In genomic region chr16:74776926-74777325, GRCh38 we compare ENCODE assay signal across 36 cellular contexts. TPM values are rescaled to one million over a fixed set of nuclear protein-coding genes. Genes with fewer than 3 reads are reported as not detected.
"Had no signal": no experiment of that assay in that cellular context is flagged by ENCODE, and none has a peak within 500 bp of the region (broad histone marks: within the 10 kb centered on the region; RNA-seq: fewer than 3 reads in every experiment).

No MANE protein-coding gene starts in this region.

- H3K36me3 ChIP-seq: MG63 had no signal

- DNase-seq: Karpas-422, Kasumi-1, MG63, MM.1S, NCI-H1048, NCI-H1092, NCI-H1092 treated with DMSO at 0.1 percent for 48 hours, NCI-H1105, NCI-H1105 treated with DMSO at 0.1 percent for 48 hours, NCI-H1417, NCI-H1417 treated with DMSO at 0.1 percent for 48 hours, NCI-H1436, NCI-H1436 treated with DMSO at 0.1 percent for 48 hours, NCI-H146, NCI-H1694, NCI-H1694 treated with DMSO at 0.1 percent for 48 hours, NCI-H187, NCI-H187 treated with DMSO at 0.1 percent for 48 hours, NCI-H1930, NCI-H2029, NCI-H2029 treated with DMSO at 0.1 percent for 48 hours, NCI-H2081, NCI-H2081 treated with DMSO at 0.1 percent for 48 hours, NCI-H2107, NCI-H2171, NCI-H2171 treated with DMSO at 0.1 percent for 48 hours, NCI-H2227 treated with DMSO at 0.1 percent for 48 hours, NCI-H226, NCI-H345, NCI-H446, NCI-H446 treated with DMSO at 0.1 percent for 48 hours, NCI-H510A, NCI-H510A treated with DMSO at 0.1 percent for 48 hours, NCI-H524 had no signal

- H3K9me3 ChIP-seq: MG63 had no signal

- H3K4me3 ChIP-seq: MG63 had no signal

RNA-seq across cellular contexts. Expression of gene FA2H, which starts 2.3 kb away (rescaled TPM):
- total RNA-seq: M059J, MCF 10A had no signal
